Comparison of ENCODE assay signal across 8 cellular contexts in genomic region chr2:106104332-106105062, GRCh38.
A peak's percentile ranks its signal among the peaks of the same experiment; 100 is the strongest.
DNase-seq lines count a peak whose midpoint lies in the region; ATAC-seq, FAIRE-seq and TF ChIP-seq lines count a peak whose summit lies in the region.

No MANE protein-coding gene starts in this region.

- H3K9ac ChIP-seq in mammary epithelial cell (ENCODE audit: insufficient read depth, low read length) (no peak overlapping the region), kidney (ENCODE audit: low read length in 2 of 2) (no peak overlapping the region)

- TF ChIP-seq CTCF in mammary epithelial cell (conservative IDR thresholded peaks at IDR 0.05 in 1 of 2, IDR thresholded peaks at IDR 0.05 in 1 of 2; ENCODE audit: extremely low read depth in 1 of 2, insufficient read depth in 1 of 2, low read depth in 1 of 2, low read length in 2 of 2) (peak; percentile 95 to 99), kidney (IDR thresholded peaks at IDR 0.05; ENCODE audit: borderline replicate concordance, extremely low read depth, insufficient read depth) (peak; percentile 97)

- no TSS peak for BruUV-seq in mammary epithelial cell (replicated peaks; lab: Mats Ljungman, UMichigan)

- H3K36me3 ChIP-seq in mammary epithelial cell (ENCODE audit: insufficient read depth, low read length) = peaks cover 2% of the 10 kb centered on the region
- no peaks in the 10 kb centered on the region for H3K36me3 ChIP-seq in kidney (ENCODE audit: control insufficient read depth in 1 of 2, insufficient read depth in 2 of 2, low read length in 2 of 2)

- H3K9me3 ChIP-seq in mammary epithelial cell (replicated peaks; ENCODE audit: insufficient read depth, low read length) (no peaks in the 10 kb centered on the region), kidney (ENCODE audit: control insufficient read depth in 1 of 2, low read length in 2 of 2) (no peaks in the 10 kb centered on the region)

- H3K4me3 ChIP-seq in mammary epithelial cell (replicated peaks in 1 of 3; ENCODE audit: insufficient read depth in 1 of 3, low read depth in 2 of 3, low read length in 3 of 3) (no peak overlapping the region), kidney (ENCODE audit: low read length in 2 of 2) (no peak overlapping the region)

- peak; percentile 59 for FAIRE-seq in kidney (lab: Jason Lieb, UNC)

- 54% methylated on average over 15 of the region's 16 CpGs for WGBS in mammary epithelial cell (ENCODE audit: low coverage, missing lambda C conversion rate)

- H3K27me3 ChIP-seq in mammary epithelial cell (ENCODE audit: insufficient read depth, low read length) = no peaks in the 10 kb centered on the region

- CTCF ChIA-PET in mammary epithelial cell (lab: Charles Lee; ENCODE audit: low non-redundant PET) = no interaction called here

- dilution Hi-C loops in mammary epithelial cell (cut with HindIII; ENCODE audit: low sequenced_read_pairs) = loop anchor here (25.0 kb wide), 2 partner anchors 258 to 433 kb away; no protein-coding TSS in a partner anchor

- no peak overlapping the region for H3K27ac ChIP-seq in mammary epithelial cell (ENCODE audit: insufficient read depth, low read depth, low read length)
- no peak overlapping the region for H3K27ac ChIP-seq in kidney (ENCODE audit: low read depth in 2 of 2, low read length in 2 of 2)

- H4K20me1 ChIP-seq in mammary epithelial cell (ENCODE audit: insufficient read depth, low read length) = no peaks in the 10 kb centered on the region

- H3K79me2 ChIP-seq in mammary epithelial cell (ENCODE audit: insufficient read depth, low read length) = no peaks in the 10 kb centered on the region

- H3K4me2 ChIP-seq in mammary epithelial cell (ENCODE audit: insufficient read depth, low read depth, low read length) = no peak overlapping the region

- H3K4me1 ChIP-seq in mammary epithelial cell (ENCODE audit: insufficient read depth, low read length) = peaks cover 3% of the 10 kb centered on the region
- no peaks in the 10 kb centered on the region for H3K4me1 ChIP-seq in kidney (ENCODE audit: control insufficient read depth in 1 of 2, insufficient read depth in 1 of 2, low read depth in 1 of 2, low read length in 2 of 2)

- intact Hi-C loops in mammary epithelial cell (cut with micrococcal nuclease) (loop anchor here (2.0 to 10.0 kb wide), 6 partner anchors 88 to 528 kb away; partner anchors contain the start of gene UXS1), kidney (cut with DNase I) (loop anchor here (10.0 kb wide), 1 partner anchor 480 kb away; no protein-coding TSS in a partner anchor)

- DNase-seq in NK-92 treated with Interleukin-12 subunit alpha and Interleukin-12 subunit beta, amount 100 ng/mL, for 24 hours (lab: John Stamatoyannopoulos, UW) = peak; percentile 18
- DNase-seq in NK-92 (lab: John Stamatoyannopoulos, UW; ENCODE audit: unreplicated experiment) = no peak
- peak; percentile 47 for DNase-seq in NCI-H2029 (lab: John Stamatoyannopoulos, UW)
- peak; percentile 31 for DNase-seq in UCSD-AML1 (lab: John Stamatoyannopoulos, UW; ENCODE audit: unreplicated experiment)
- peak; percentile 46 for DNase-seq in mammary epithelial cell
- DNase-seq in kidney = no peak
- DNase-seq in stimulated activated CD4-positive, alpha-beta T cell treated with anti-CD3 and anti-CD28 coated beads, Interleukin-4, amount 100 ng/mL, for 1 hour = peak; percentile 49

- in situ Hi-C loops in mammary epithelial cell (cut with MboI; ENCODE audit: low sequenced_read_pairs in 2 of 2) = loop anchor here (10.0 to 25.0 kb wide), 3 partner anchors 358 to 433 kb away; partner anchors contain the start of gene RGPD3 (in 1 of the 2)

- H2AFZ ChIP-seq in mammary epithelial cell (ENCODE audit: low read depth, low read length) = no peak overlapping the region

- ATAC-seq in HG02852 (IDR thresholded peaks at IDR 0.05; ENCODE audit: unreplicated experiment) = peak; percentile 46

Comparison
In these comparisons a context has a peak if more than half of its experiments do, and no peak if none do; other contexts are left out.
1. DNase-seq: peak in NK-92 treated with Interleukin-12 subunit alpha and Interleukin-12 subunit beta, amount 100 ng/mL, for 24 hours (single experiment), NCI-H2029 (single experiment), UCSD-AML1 (single experiment), mammary epithelial cell (single experiment) and stimulated activated CD4-positive, alpha-beta T cell treated with anti-CD3 and anti-CD28 coated beads, Interleukin-4, amount 100 ng/mL, for 1 hour (single experiment); none in NK-92 (single experiment) and kidney (single experiment).